Comparison of ENCODE assay signal across 8 cellular contexts in genomic region chr2:64330691-64331429, GRCh38.
DNase-seq lines count a peak whose midpoint lies in the region; ATAC-seq and TF ChIP-seq lines count a peak whose summit lies in the region.

No MANE protein-coding gene starts in this region.

- H3K27ac Mint-ChIP-seq in CD14-positive monocyte (peak overlapping the region in 2 of 7 donors; percentile 8 to 33), endothelial cell (ENCODE audit: unreplicated experiment) (peak overlapping the region; percentile 71)

- DNase-seq in CD14-positive monocyte (ENCODE audit: low spot score), result peak; percentile 74
- DNase-seq in NOMO-1 treated with dmso at 0.1 percent for 144 hours (lab: John Stamatoyannopoulos, UW; ENCODE audit: unreplicated experiment), result peak; percentile 50
- peak; percentile 66 for DNase-seq in activated CD8-positive, alpha-beta memory T cell treated with anti-CD3 and anti-CD28 coated beads, Interleukin-2, amount 50 U/mL, for 1 hour (ENCODE audit: extremely low read depth)
- peak; percentile 84 for DNase-seq in endothelial cell (ENCODE audit: low spot score)
- DNase-seq in stimulated activated CD8-positive, alpha-beta memory T cell treated with anti-CD3 and anti-CD28 coated beads, Interleukin-12 subunit alpha, Interleukin-12 subunit beta, amount 100 ng/mL, for 4 hours (ENCODE audit: low read depth), result peak; percentile 36

- peak overlapping the region; percentile 61 to 87 for H3K4me3 Mint-ChIP-seq in CD14-positive monocyte
- no peak overlapping the region for H3K4me3 Mint-ChIP-seq in endothelial cell (ENCODE audit: unreplicated experiment)

- H3K4me1 ChIP-seq in HUES48 (ENCODE audit: control insufficient read depth, insufficient read depth, low read length) (peaks cover 33% of the 10 kb centered on the region), mesodermal cell (ENCODE audit: control insufficient read depth, insufficient read depth, low read length, poor library complexity, severe bottlenecking) (peaks cover 35% of the 10 kb centered on the region)

- no peak for ATAC-seq in HG03565 (IDR thresholded peaks at IDR 0.05; ENCODE audit: unreplicated experiment)

- H3K9me3 Mint-ChIP-seq in CD14-positive monocyte (peaks cover 0 to 1% (median 0%) of the 10 kb centered on the region in 7 donors), endothelial cell (ENCODE audit: unreplicated experiment) (no peaks in the 10 kb centered on the region)

- H3K36me3 ChIP-seq in HUES48 (ENCODE audit: control insufficient read depth, insufficient read depth, low read length) (no peaks in the 10 kb centered on the region), mesodermal cell (ENCODE audit: control insufficient read depth, insufficient read depth, low read length) (no peaks in the 10 kb centered on the region)

- no peak overlapping the region for H3K9ac ChIP-seq in HUES48 (ENCODE audit: low read depth, low read length)

- TF ChIP-seq CTCF in CD14-positive monocyte (IDR thresholded peaks at IDR 0.05), result peak; percentile 96
- peak; percentile 98 for TF ChIP-seq CTCF in endothelial cell (IDR thresholded peaks at IDR 0.05; ENCODE audit: unreplicated experiment)

- H3K27me3 ChIP-seq in HUES48 (ENCODE audit: control insufficient read depth, insufficient read depth, low read length), result no peaks in the 10 kb centered on the region

- H3K36me3 Mint-ChIP-seq in CD14-positive monocyte (no peaks in the 10 kb centered on the region), endothelial cell (ENCODE audit: low read depth, unreplicated experiment) (no peaks in the 10 kb centered on the region)

- H3K4me1 Mint-ChIP-seq in CD14-positive monocyte, result peaks cover 24% of the 10 kb centered on the region
- H3K4me1 Mint-ChIP-seq in endothelial cell (ENCODE audit: unreplicated experiment), result peaks cover 37% of the 10 kb centered on the region

- peaks cover 0 to 7% (median 2%) of the 10 kb centered on the region in 3 donors for H3K27me3 Mint-ChIP-seq in CD14-positive monocyte (ENCODE audit: low read depth in 3 of 3)
- peaks cover 6% of the 10 kb centered on the region for H3K27me3 Mint-ChIP-seq in endothelial cell (ENCODE audit: unreplicated experiment)

- H3K9me3 ChIP-seq in HUES48 (ENCODE audit: control insufficient read depth, insufficient read depth, low read length) (no peaks in the 10 kb centered on the region), mesodermal cell (ENCODE audit: control insufficient read depth, low read length) (no peaks in the 10 kb centered on the region)

- intact Hi-C loops in CD14-positive monocyte (cut with micrococcal nuclease), result loop anchor here (2.0 to 10.0 kb wide), 4 partner anchors 158 to 544 kb away; no protein-coding TSS in a partner anchor

- 7 to 18% methylated on average over 8 of the region's 11 CpGs for WGBS in mesodermal cell (ENCODE audit: insufficient coverage in 2 of 2), 2 experiments

- H3K4me3 ChIP-seq in HUES48 (ENCODE audit: low read depth, low read length) (peak overlapping the region; percentile 10; the same call in 1 of the 2 replicates), mesodermal cell (ENCODE audit: extremely low read depth, insufficient read depth, low read length, poor library complexity, severe bottlenecking) (no peak overlapping the region)

- H3K27ac ChIP-seq in HUES48 (ENCODE audit: low read depth, low read length) (peak overlapping the region; percentile 55), mesodermal cell (ENCODE audit: low read depth, low read length, severe bottlenecking) (peak overlapping the region; percentile 64)
